Comparison of ENCODE assay signal across 22 cellular contexts in the genomic region with DNA sequence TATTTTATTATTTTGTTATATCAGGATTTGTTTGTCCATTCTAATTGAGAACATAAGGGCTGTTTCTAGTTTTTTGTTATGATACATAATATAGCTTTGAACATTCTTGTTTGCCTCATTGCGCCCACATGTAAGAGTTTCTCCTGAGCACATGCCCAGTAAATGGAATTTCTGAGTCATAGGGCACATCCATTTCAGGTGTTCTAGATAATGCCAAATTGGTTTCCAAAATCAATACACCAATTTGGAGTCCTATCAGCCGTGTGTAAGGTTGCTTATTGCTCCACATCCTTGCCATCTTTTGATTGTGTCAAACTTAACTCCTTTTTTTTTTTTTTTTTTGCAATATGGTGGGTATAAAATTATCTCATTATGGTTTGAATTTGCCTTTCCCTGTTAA.
DNase-seq lines count a peak whose midpoint lies in the region; ATAC-seq, FAIRE-seq and TF ChIP-seq lines count a peak whose summit lies in the region.
"Had no signal": no experiment of that assay in that cellular context is flagged by ENCODE, and none has a peak within 500 bp of the region (broad histone marks: within the 10 kb centered on the region; RNA-seq: fewer than 3 reads in every experiment).

No MANE protein-coding gene starts in this region.

- H3K79me2 ChIP-seq in HepG2 (ENCODE audit: insufficient read depth, low read length), result no peaks in the 10 kb centered on the region

- BruUV-seq in HepG2 (replicated peaks; lab: Mats Ljungman, UMichigan), result no TSS peak

- H3K4me1 Mint-ChIP-seq in activated T-helper 17 cell treated with anti-CD3 and anti-CD28 coated beads, Interleukin-2, amount 50 U/mL, for 72 hours, result peaks cover 5% of the 10 kb centered on the region
- H3K4me1 Mint-ChIP-seq: GM23338 had no signal

- 35% methylated on average over 2 of the region's 2 CpGs for WGBS in liver
- 55% methylated on average over 2 of the region's 2 CpGs for WGBS in HepG2 (ENCODE audit: low lambda C conversion rate)
- WGBS in small intestine, 3 donors, result 45 to 76% (median 71%) methylated on average over 2 of the region's 2 CpGs

- H3K27me3 ChIP-seq in liver (ENCODE audit: control insufficient read depth in 4 of 4, insufficient read depth in 4 of 4, low read length in 3 of 4) (no peaks in the 10 kb centered on the region), HepG2 (ENCODE audit: control insufficient read depth in 1 of 2, insufficient read depth in 2 of 2, low read length in 2 of 2) (no peaks in the 10 kb centered on the region), small intestine (ENCODE audit: control insufficient read depth in 2 of 2, insufficient read depth in 2 of 2, low read length in 2 of 2) (no peaks in the 10 kb centered on the region)

- TF ChIP-seq EP300 in HepG2 (IDR thresholded peaks at IDR 0.05; ENCODE audit: low read depth in 2 of 2, low read length in 2 of 2), result no peak
- TF ChIP-seq EP300 in HepG2 (CRISPR knock-in tag; IDR thresholded peaks at IDR 0.05; ENCODE audit: borderline replicate concordance), result no peak

- H3K36me3 ChIP-seq in liver (ENCODE audit: control insufficient read depth in 4 of 4, insufficient read depth in 3 of 4, low read depth in 1 of 4, low read length in 3 of 4) (no peaks in the 10 kb centered on the region), HepG2 (replicated peaks in 1 of 2; ENCODE audit: control insufficient read depth in 1 of 2, insufficient read depth in 2 of 2, low read length in 2 of 2) (no peaks in the 10 kb centered on the region), small intestine (ENCODE audit: control insufficient read depth in 2 of 2, insufficient read depth in 2 of 2, low read length in 2 of 2) (no peaks in the 10 kb centered on the region)

- no peak overlapping the region for H2AFZ ChIP-seq in HepG2 (ENCODE audit: low read length)
- H2AFZ ChIP-seq: GM23338 had no signal

- no peak for TF ChIP-seq POLR2A in HepG2 (IDR thresholded peaks at IDR 0.05; ENCODE audit: insufficient read depth in 1 of 2, low read depth in 2 of 2, low read length in 2 of 2)

- H3K4me2 ChIP-seq in HepG2 (ENCODE audit: low read depth, low read length), result no peak overlapping the region
- H3K4me2 ChIP-seq: GM23338, KMS-11 had no signal

- H4K20me1 ChIP-seq in HepG2 (ENCODE audit: insufficient read depth, low read length), result no peaks in the 10 kb centered on the region

- CTCF ChIA-PET in HepG2 (lab: Yijun Ruan, JAX; ENCODE audit: low intra/inter-chr PET ratio, low total read pairs), result no interaction called here

- in situ Hi-C loops in HepG2 (cut with HindIII; ENCODE audit: extremely low pct_ligation_motif_present, low pct_unique_long_range_greater_than_20kb), result no loop called here

- intact Hi-C loops in HepG2 (cut with micrococcal nuclease; ENCODE audit: unreplicated experiment), result no loop called here

- ATAC-seq in HepG2, result no peak
- ATAC-seq in activated T-helper 17 cell treated with anti-CD3 and anti-CD28 coated beads, Interleukin-2, amount 50 U/mL, for 72 hours (replicated peaks), result no peak
- ATAC-seq: GM23338 had no signal

- H3K9me3 Mint-ChIP-seq in activated T-helper 17 cell treated with anti-CD3 and anti-CD28 coated beads, Interleukin-2, amount 50 U/mL, for 72 hours, result peaks cover 4% of the 10 kb centered on the region
- H3K9me3 Mint-ChIP-seq: CD8-positive, alpha-beta memory T cell had no signal

- H3K4me1 ChIP-seq in liver (ENCODE audit: control insufficient read depth in 4 of 4, insufficient read depth in 4 of 4, low read length in 3 of 4) (peaks cover 0 to 11% (median 7%) of the 10 kb centered on the region in 4 donors), HepG2 (ENCODE audit: insufficient read depth, low read length) (peaks cover 11% of the 10 kb centered on the region; the same call in 1 of the 2 replicates), small intestine (ENCODE audit: control insufficient read depth in 2 of 2, insufficient read depth in 1 of 2, low read depth in 1 of 2, low read length in 1 of 2) (no peaks in the 10 kb centered on the region)

- no peaks in the 10 kb centered on the region for H3K36me3 Mint-ChIP-seq in activated T-helper 17 cell treated with anti-CD3 and anti-CD28 coated beads, Interleukin-2, amount 50 U/mL, for 72 hours (ENCODE audit: low read depth)
- H3K36me3 Mint-ChIP-seq: CD8-positive, alpha-beta memory T cell had no signal

- POLR2A ChIA-PET in HepG2 (lab: Yijun Ruan, JAX), result no interaction called here

- no peak overlapping the region for H3K27ac ChIP-seq in liver (ENCODE audit: low read depth in 1 of 2, low read length in 2 of 2)
- no peak overlapping the region for H3K27ac ChIP-seq in HepG2 (ENCODE audit: extremely low read length, insufficient read depth, low read length)
- H3K27ac ChIP-seq in small intestine (ENCODE audit: low read depth in 1 of 2, low read length in 1 of 2), result no peak overlapping the region
- H3K27ac ChIP-seq: KMS-11 had no signal

- H3K9me3 ChIP-seq in liver (ENCODE audit: control insufficient read depth in 4 of 4, low read length in 3 of 4) (no peaks in the 10 kb centered on the region), HepG2 (ENCODE audit: low read length) (no peaks in the 10 kb centered on the region), small intestine (ENCODE audit: control insufficient read depth, low read depth) (no peaks in the 10 kb centered on the region)

- TF ChIP-seq CTCF in liver (IDR thresholded peaks at IDR 0.05; ENCODE audit: low read depth, low read length, missing input control) (no peak), HepG2 (CRISPR knock-in tag; IDR thresholded peaks at IDR 0.05) (no peak)

- H3K9ac ChIP-seq in liver (ENCODE audit: low read depth in 1 of 2, low read length in 2 of 2) (no peak overlapping the region), HepG2 (ENCODE audit: insufficient read depth, low read depth, low read length) (no peak overlapping the region)
- H3K9ac ChIP-seq: KMS-11 had no signal

- no peaks in the 10 kb centered on the region for H3K27me3 Mint-ChIP-seq in activated T-helper 17 cell treated with anti-CD3 and anti-CD28 coated beads, Interleukin-2, amount 50 U/mL, for 72 hours
- H3K27me3 Mint-ChIP-seq: CD8-positive, alpha-beta memory T cell had no signal

- no peak for DNase-seq in HepG2 (ENCODE audit: low spot score)
- DNase-seq in fibroblast of the conjunctiva (ENCODE audit: low read depth), result peak; percentile 5
- no peak for DNase-seq in small intestine
- no peak for DNase-seq in RPMI8226
- no peak for DNase-seq in UCSD-AML1 (lab: John Stamatoyannopoulos, UW; ENCODE audit: unreplicated experiment)
- no peak for DNase-seq in HK-2 (ENCODE audit: unreplicated experiment)
- DNase-seq: C1 segment of cervical spinal cord; CD8-positive, alpha-beta memory T cell; DMS53; HCEC 1CT; NCI-H1417; NCI-H187; NCI-H2107; NCI-H510A; NCI-H748 treated with DMSO at 0.1 percent for 48 hours; OCI-M1; SHP77 had no signal

- FAIRE-seq in HepG2 (lab: Jason Lieb, UNC), result no peak
- FAIRE-seq in small intestine (lab: Jason Lieb, UNC), result peak; percentile 30
- FAIRE-seq: GM12891 had no signal

- no peak overlapping the region for H3K4me3 ChIP-seq in liver (ENCODE audit: low read depth in 1 of 3, low read length in 3 of 3)
- H3K4me3 ChIP-seq in HepG2 (replicated peaks in 1 of 3; ENCODE audit: insufficient read depth in 1 of 3, low read depth in 2 of 3, low read length in 3 of 3), result no peak overlapping the region
- H3K4me3 ChIP-seq in small intestine (ENCODE audit: low read depth in 1 of 2, low read length in 2 of 2), result no peak overlapping the region
- H3K4me3 ChIP-seq: GM23338 had no signal

- H3K27ac Mint-ChIP-seq in activated T-helper 17 cell treated with anti-CD3 and anti-CD28 coated beads, Interleukin-2, amount 50 U/mL, for 72 hours, result peak overlapping the region; percentile 52
- H3K27ac Mint-ChIP-seq: CD8-positive, alpha-beta memory T cell; GM23338 had no signal

- no peak overlapping the region for H3K4me3 Mint-ChIP-seq in activated T-helper 17 cell treated with anti-CD3 and anti-CD28 coated beads, Interleukin-2, amount 50 U/mL, for 72 hours
- H3K4me3 Mint-ChIP-seq: CD8-positive, alpha-beta memory T cell; GM23338 had no signal

- TF ChIP-seq RAD21 in liver (IDR thresholded peaks at IDR 0.05) (peak; percentile 53 to 58), HepG2 (CRISPR knock-in tag; IDR thresholded peaks at IDR 0.05) (no peak)

TF ChIP-seq in liver, 16 proteins besides CTCF, POLR2A, EP300 and RAD21 (continues in another document):
- TF ChIP-seq YY1 (IDR thresholded peaks at IDR 0.05) (peak; percentile 64), FOXA2 (IDR thresholded peaks at IDR 0.05) (peak; percentile 55), FOXA1 (IDR thresholded peaks at IDR 0.05) (no peak)
- TF ChIP-seq, protein P1, sequence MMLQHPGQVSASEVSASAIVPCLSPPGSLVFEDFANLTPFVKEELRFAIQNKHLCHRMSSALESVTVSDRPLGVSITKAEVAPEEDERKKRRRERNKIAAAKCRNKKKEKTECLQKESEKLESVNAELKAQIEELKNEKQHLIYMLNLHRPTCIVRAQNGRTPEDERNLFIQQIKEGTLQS (IDR thresholded peaks at IDR 0.05), result peak; percentile 98
- TF ChIP-seq, protein P2, sequence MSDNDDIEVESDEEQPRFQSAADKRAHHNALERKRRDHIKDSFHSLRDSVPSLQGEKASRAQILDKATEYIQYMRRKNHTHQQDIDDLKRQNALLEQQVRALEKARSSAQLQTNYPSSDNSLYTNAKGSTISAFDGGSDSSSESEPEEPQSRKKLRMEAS (IDR thresholded peaks at IDR 0.05), result peak; percentile 72

TF ChIP-seq in HepG2, 621 proteins besides CTCF, POLR2A, EP300 and RAD21:
- TF ChIP-seq MAZ (IDR thresholded peaks at IDR 0.05; ENCODE audit: borderline replicate concordance, low read depth, low read length), result no peak
- TF ChIP-seq MAZ (CRISPR knock-in tag; IDR thresholded peaks at IDR 0.05; ENCODE audit: low read depth), result no peak
- TF ChIP-seq, protein P3, sequence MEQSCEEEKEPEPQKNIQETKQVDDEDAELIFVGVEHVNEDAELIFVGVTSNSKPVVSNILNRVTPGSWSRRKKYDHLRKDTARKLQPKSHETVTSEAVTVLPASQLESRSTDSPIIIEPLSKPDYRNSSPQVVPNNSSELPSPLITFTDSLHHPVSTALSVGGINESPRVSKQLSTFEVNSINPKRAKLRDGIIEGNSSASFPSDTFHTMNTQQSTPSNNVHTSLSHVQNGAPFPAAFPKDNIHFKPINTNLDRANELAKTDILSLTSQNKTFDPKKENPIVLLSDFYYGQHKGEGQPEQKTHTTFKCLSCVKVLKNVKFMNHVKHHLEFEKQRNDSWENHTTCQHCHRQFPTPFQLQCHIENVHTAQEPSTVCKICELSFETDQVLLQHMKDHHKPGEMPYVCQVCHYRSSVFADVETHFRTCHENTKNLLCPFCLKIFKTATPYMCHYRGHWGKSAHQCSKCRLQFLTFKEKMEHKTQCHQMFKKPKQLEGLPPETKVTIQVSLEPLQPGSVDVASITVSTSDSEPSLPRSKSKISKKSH (CRISPR knock-in tag; IDR thresholded peaks at IDR 0.05; ENCODE audit: borderline replicate concordance), result no peak
TF ChIP-seq in HepG2: peak in this region for 0.
